22 cellular contexts compared by ENCODE assay signal in the genomic region with DNA sequence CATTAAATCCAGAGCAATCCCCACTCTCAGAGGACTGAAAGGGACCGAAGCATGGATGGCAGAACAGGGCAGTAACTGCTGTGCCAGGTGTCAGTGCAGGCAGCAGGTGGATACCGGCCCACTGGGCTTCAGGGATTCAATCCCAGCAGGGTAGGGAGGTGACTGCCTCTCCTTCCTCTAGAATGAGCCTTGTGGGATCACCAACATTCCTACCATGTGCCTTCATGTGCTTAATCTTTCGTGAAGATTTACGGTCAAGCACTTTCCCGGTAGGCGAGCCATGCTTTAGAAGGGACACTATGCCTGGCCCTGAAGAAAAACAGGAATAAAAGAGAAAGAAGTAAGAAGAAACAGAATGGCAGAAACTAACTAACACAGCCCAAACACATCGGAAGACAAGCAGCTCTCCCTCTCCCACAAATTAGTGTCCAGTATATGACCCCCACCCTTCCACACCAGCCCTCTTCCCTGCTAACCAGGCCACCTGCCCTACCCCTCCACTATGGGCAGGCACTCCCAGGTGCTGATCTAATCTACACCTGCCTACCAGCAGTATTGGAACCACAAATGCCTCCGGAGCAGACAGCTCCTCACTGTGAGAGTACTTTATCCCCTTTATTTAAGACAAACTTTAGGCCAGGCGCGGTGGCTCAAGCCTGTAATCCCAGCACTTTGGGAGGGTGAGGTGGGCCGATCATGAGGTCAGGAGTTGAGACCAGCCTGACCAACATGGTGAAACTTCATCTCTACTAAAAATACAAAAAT.
A peak's percentile ranks its signal among the peaks of the same experiment; 100 is the strongest.
DNase-seq lines count a peak whose midpoint lies in the region; ATAC-seq, FAIRE-seq and TF ChIP-seq lines count a peak whose summit lies in the region.
"Had no signal": no experiment of that assay in that cellular context is flagged by ENCODE, and none has a peak within 500 bp of the region (broad histone marks: within the 10 kb centered on the region; RNA-seq: fewer than 3 reads in every experiment).

No MANE protein-coding gene starts in this region.

- no peak for ATAC-seq in GM18519 (IDR thresholded peaks at IDR 0.05; ENCODE audit: low FRiP score, unreplicated experiment)
- ATAC-seq: A549, GM12878, HCT116, K562 had no signal

- no peaks in the 10 kb centered on the region for H4K20me1 ChIP-seq in H1 (replicated peaks in 1 of 2; ENCODE audit: control insufficient read depth in 1 of 2, insufficient read depth in 2 of 2, low read length in 2 of 2)

- H2BK120ac ChIP-seq in H1 (replicated peaks; ENCODE audit: low read depth, low read length) (no peak overlapping the region), trophoblast cell (ENCODE audit: insufficient read depth, low read length, poor library complexity) (no peak overlapping the region)

- peak; percentile 2 for DNase-seq in DMS53 (lab: John Stamatoyannopoulos, UW)
- DNase-seq in DMS53 treated with DMSO at 0.1 percent for 48 hours (lab: John Stamatoyannopoulos, UW; ENCODE audit: unreplicated experiment), result no peak
- DNase-seq in H1 (ENCODE audit: low read depth in 1 of 2, low spot score in 2 of 2), result no peak
- DNase-seq in trophoblast cell, result peak; percentile 72 to 75
- DNase-seq in frontal cortex (ENCODE audit: low spot score in 2 of 2), result no peak
- DNase-seq in suprapubic skin (ENCODE audit: low spot score in 2 of 2), result no peak
- DNase-seq: AML-193; CD4-positive, alpha-beta T cell; DMS153; DND-41; EL; GM23248; HFFc6 had no signal

- no peak overlapping the region for H4K5ac ChIP-seq in H1 (ENCODE audit: insufficient read length, low read depth, low read length)

- H2BK5ac ChIP-seq in H1 (ENCODE audit: low read depth, low read length), result no peak overlapping the region
- no peak overlapping the region for H2BK5ac ChIP-seq in trophoblast cell (ENCODE audit: low read depth, low read length, poor library complexity)

- no peak for TF ChIP-seq RAD21 in H1 (IDR thresholded peaks at IDR 0.05 in 1 of 2, conservative IDR thresholded peaks at IDR 0.05 in 1 of 2; ENCODE audit: low read depth in 2 of 2, low read length in 2 of 2)

- no peak overlapping the region for H4K8ac ChIP-seq in H1 (ENCODE audit: extremely low read depth, insufficient read depth, low read length)
- H4K8ac ChIP-seq in trophoblast cell (ENCODE audit: low read depth, low read length), result no peak overlapping the region

- no peaks in the 10 kb centered on the region for H3K23me2 ChIP-seq in H1 (ENCODE audit: low read depth, low read length)

- H3K27ac ChIP-seq in H1 (ENCODE audit: low read depth, low read length) (no peak overlapping the region), trophoblast cell (ENCODE audit: low read depth, low read length) (no peak overlapping the region), suprapubic skin (no peak overlapping the region)
- H3K27ac ChIP-seq: 22Rv1, A549, C4-2B, GM23248, HL-60 had no signal

- CTCF ChIA-PET in H1 (lab: Charles Lee; ENCODE audit: partially characterized antibody), result interaction anchor here (4.7 kb wide), 1 partner anchor 8 kb away, joined by 16 read pairs; no protein-coding TSS in a partner anchor

- no peak overlapping the region for H3K4me3 ChIP-seq in H1 (ENCODE audit: extremely low read depth in 1 of 4, insufficient read depth in 2 of 4, low read depth in 3 of 4, low read length in 4 of 4)
- no peak overlapping the region for H3K4me3 ChIP-seq in trophoblast cell (ENCODE audit: low read depth, low read length)
- H3K4me3 ChIP-seq in suprapubic skin, result no peak overlapping the region
- H3K4me3 ChIP-seq: A549, GM12878, GM23248, K562 had no signal

- TF ChIP-seq CTCF in H1 (IDR thresholded peaks at IDR 0.05; ENCODE audit: control extremely low read depth in 1 of 3, insufficient read depth in 1 of 3, low read depth in 1 of 3, low read length in 3 of 3) (no peak), suprapubic skin (IDR thresholded peaks at IDR 0.05) (no peak)

- no peaks in the 10 kb centered on the region for H3K36me3 ChIP-seq in H1 (ENCODE audit: control insufficient read depth in 2 of 4, insufficient read depth in 4 of 4, low read length in 3 of 4)
- H3K36me3 ChIP-seq in trophoblast cell (ENCODE audit: control insufficient read depth in 1 of 2, insufficient read depth in 2 of 2, low read length in 2 of 2), result no peaks in the 10 kb centered on the region
- H3K36me3 ChIP-seq in suprapubic skin, result no peaks in the 10 kb centered on the region

- H2AFZ ChIP-seq in H1 (ENCODE audit: low read length) (no peak overlapping the region), trophoblast cell (ENCODE audit: insufficient read depth, low read length, poor library complexity) (no peak overlapping the region)
- H2AFZ ChIP-seq: GM23248 had no signal

- H3K4me1 ChIP-seq in H1 (replicated peaks in 1 of 4; ENCODE audit: control insufficient read depth in 3 of 4, insufficient read depth in 4 of 4, low read length in 3 of 4), result peaks cover 0 to 2% (median 2%) of the 10 kb centered on the region in 4 experiments; a peak in 2 of 7 replicates
- H3K4me1 ChIP-seq in trophoblast cell (ENCODE audit: control insufficient read depth in 1 of 2, insufficient read depth in 2 of 2, low read length in 2 of 2), result no peaks in the 10 kb centered on the region
- no peaks in the 10 kb centered on the region for H3K4me1 ChIP-seq in suprapubic skin
- H3K4me1 ChIP-seq: A549 had no signal

- H3K27me3 ChIP-seq in H1 (replicated peaks in 1 of 4; ENCODE audit: control insufficient read depth in 3 of 4, extremely low read depth in 1 of 4, insufficient read depth in 3 of 4, low read length in 3 of 4), result no peaks in the 10 kb centered on the region
- no peaks in the 10 kb centered on the region for H3K27me3 ChIP-seq in trophoblast cell (ENCODE audit: insufficient read depth, low read length)
- no peaks in the 10 kb centered on the region for H3K27me3 ChIP-seq in suprapubic skin

- H3K23ac ChIP-seq in H1 (ENCODE audit: insufficient read length) (no peak overlapping the region), trophoblast cell (ENCODE audit: low read length) (no peak overlapping the region)

- TF ChIP-seq EP300 in H1 (IDR thresholded peaks at IDR 0.05; ENCODE audit: borderline replicate concordance in 1 of 2, low read depth in 2 of 2, low read length in 2 of 2) (no peak), suprapubic skin (IDR thresholded peaks at IDR 0.05) (no peak)

- no peak overlapping the region for H4K12ac ChIP-seq in trophoblast cell (ENCODE audit: low read depth, low read length)

- no peaks in the 10 kb centered on the region for H3K79me1 ChIP-seq in H1 (ENCODE audit: low read depth, low read length)
- no peaks in the 10 kb centered on the region for H3K79me1 ChIP-seq in trophoblast cell (ENCODE audit: low read length)

- H3K9me3 ChIP-seq in H1 (ENCODE audit: insufficient read depth in 2 of 2, low read depth in 1 of 2, low read length in 1 of 2) (no peaks in the 10 kb centered on the region), trophoblast cell (ENCODE audit: insufficient read depth, low read depth, low read length) (no peaks in the 10 kb centered on the region), suprapubic skin (no peaks in the 10 kb centered on the region)
- H3K9me3 ChIP-seq: A549 had no signal

- H3K9ac ChIP-seq in H1 (replicated peaks in 1 of 4; ENCODE audit: extremely low read depth in 1 of 4, low read depth in 3 of 4, low read length in 3 of 4) (no peak overlapping the region), trophoblast cell (ENCODE audit: low read length) (no peak overlapping the region)
- H3K9ac ChIP-seq: GM23248 had no signal

- FAIRE-seq in H1 (lab: Jason Lieb, UNC) (no peak), frontal cortex (lab: Jason Lieb, UNC) (no peak)
- FAIRE-seq: A549, GM12878, H54, K562 had no signal

- H4K91ac ChIP-seq in H1 (replicated peaks; ENCODE audit: insufficient read length, low read length) (no peak overlapping the region), trophoblast cell (ENCODE audit: low read depth, low read length) (no peak overlapping the region)

- H2AK5ac ChIP-seq in H1 (ENCODE audit: low read depth, low read length) (no peak overlapping the region), trophoblast cell (ENCODE audit: low read length) (no peak overlapping the region)

- no peak overlapping the region for H3K14ac ChIP-seq in H1 (ENCODE audit: insufficient read length)
- H3K14ac ChIP-seq in trophoblast cell (ENCODE audit: low read length), result no peak overlapping the region

- H3K18ac ChIP-seq in H1 (ENCODE audit: extremely low read depth, low read length) (no peak overlapping the region), trophoblast cell (ENCODE audit: low read length) (no peak overlapping the region)

- H3K4ac ChIP-seq in H1 (replicated peaks; ENCODE audit: insufficient read length, low read depth, low read length) (no peak overlapping the region), trophoblast cell (ENCODE audit: low read depth, low read length) (no peak overlapping the region)

- H3K4me2 ChIP-seq in H1 (ENCODE audit: insufficient read depth in 1 of 2, low read depth in 2 of 2, low read length in 2 of 2), result no peak overlapping the region
- H3K4me2 ChIP-seq in trophoblast cell (ENCODE audit: low read length), result no peak overlapping the region
- H3K4me2 ChIP-seq: A549 had no signal

- H2BK12ac ChIP-seq in H1 (ENCODE audit: low read depth, low read length) (no peak overlapping the region), trophoblast cell (ENCODE audit: low read length) (no peak overlapping the region)

- H3K79me2 ChIP-seq in H1 (ENCODE audit: control insufficient read depth in 1 of 2, insufficient read depth in 2 of 2, low read length in 2 of 2) (no peaks in the 10 kb centered on the region), trophoblast cell (ENCODE audit: control insufficient read depth, insufficient read depth, low read length, poor library complexity) (no peaks in the 10 kb centered on the region)

- no peak for TF ChIP-seq POLR2A in H1 (IDR thresholded peaks at IDR 0.05; ENCODE audit: control extremely low read depth in 1 of 2, low read depth in 2 of 2, low read length in 2 of 2)
- no peak for TF ChIP-seq POLR2A in suprapubic skin (IDR thresholded peaks at IDR 0.05)

- POLR2A ChIA-PET in H1 (lab: Charles Lee; ENCODE audit: partially characterized antibody), result no interaction called here

- WGBS in H1 (ENCODE audit: extremely low coverage in 1 of 2, insufficient coverage in 1 of 2, insufficient read length in 1 of 2, insufficient replicate concordance in 2 of 2, low coverage in 1 of 2, low lambda C conversion rate in 2 of 2, missing lambda C conversion rate in 1 of 2), 2 experiments, result 90% methylated on average over 11 of the region's 11 CpGs; no CpG with 5 or more reads in 1 of the 2 experiments
- no CpG with 5 or more reads among the region's 11 CpGs for WGBS in trophoblast cell (ENCODE audit: extremely low coverage, insufficient coverage, insufficient read length)
- WGBS in suprapubic skin, result 79% methylated on average over 11 of the region's 11 CpGs

- no peak overlapping the region for H2BK20ac ChIP-seq in H1 (ENCODE audit: low read length)

- H2BK15ac ChIP-seq in H1 (ENCODE audit: low read length), result 0 out of 2 replicates have a peak overlapping the region, but pooled peaks have one; percentile 37

- H3K56ac ChIP-seq in H1 (replicated peaks; ENCODE audit: insufficient read length, low read depth, low read length), result no peak overlapping the region

TF ChIP-seq in H1, 55 proteins besides CTCF, POLR2A, EP300 and RAD21 (continues in another document):
- TF ChIP-seq RFX5 (IDR thresholded peaks at IDR 0.05; ENCODE audit: borderline replicate concordance, low read depth, low read length) (no peak), MAX (IDR thresholded peaks at IDR 0.05) (no peak)

Comparison
In these comparisons a context has a peak if more than half of its experiments do, and no peak if none do; other contexts are left out.
1. DNase-seq: peak in DMS53 (single experiment) and trophoblast cell (2 of 2); none in DMS53 treated with DMSO at 0.1 percent for 48 hours (single experiment), H1 (0 of 2), frontal cortex (0 of 2) and suprapubic skin (0 of 2).